ENCODE assay signal across 8 cellular contexts in genomic region chr3:39809995-39810595, GRCh38. TPM values are rescaled to one million over a fixed set of nuclear protein-coding genes. Genes with fewer than 3 reads are reported as not detected.
DNase-seq lines count a peak whose midpoint lies in the region; ATAC-seq lines count a peak whose summit lies in the region.

No MANE protein-coding gene starts in this region.

- H3K4me3 Mint-ChIP-seq in central memory CD8-positive, alpha-beta T cell: peak overlapping the region; percentile 42
- peak overlapping the region; percentile 83 for H3K4me3 Mint-ChIP-seq in memory B cell

- no peaks in the 10 kb centered on the region for H3K4me1 ChIP-seq in urinary bladder (ENCODE audit: insufficient read depth)

- DNase-seq in ELF-1 (ENCODE audit: low read depth, low spot score): peak; percentile 28
- no peak for DNase-seq in central memory CD8-positive, alpha-beta T cell (ENCODE audit: low spot score in 2 of 2)
- DNase-seq in memory B cell (ENCODE audit: low spot score in 2 of 2): no peak
- DNase-seq in NCI-H2171 (lab: John Stamatoyannopoulos, UW): no peak
- DNase-seq in central memory CD4-positive, alpha-beta T cell: no peak

- H3K36me3 ChIP-seq in urinary bladder (ENCODE audit: insufficient read depth): no peaks in the 10 kb centered on the region

- no peaks in the 10 kb centered on the region for H3K9me3 Mint-ChIP-seq in central memory CD8-positive, alpha-beta T cell
- H3K9me3 Mint-ChIP-seq in memory B cell: no peaks in the 10 kb centered on the region

- WGBS in urinary bladder: 1% methylated on average over 48 of the region's 48 CpGs

- ATAC-seq in HG03045 (IDR thresholded peaks at IDR 0.05; ENCODE audit: unreplicated experiment) (peak; percentile 17), memory B cell (ENCODE audit: low read depth) (no peak), HG03565 (IDR thresholded peaks at IDR 0.05; ENCODE audit: unreplicated experiment) (no peak)
- no peak for ATAC-seq in central memory CD8-positive, alpha-beta T cell (replicated peaks; ENCODE audit: extremely low read depth, poor library complexity, severe bottlenecking)

- no peak overlapping the region for H3K27ac Mint-ChIP-seq in central memory CD8-positive, alpha-beta T cell (ENCODE audit: low read depth)
- no peak overlapping the region for H3K27ac Mint-ChIP-seq in memory B cell

- H3K4me3 ChIP-seq in urinary bladder (ENCODE audit: low read depth, low read length): peak overlapping the region; percentile 51

- H3K27ac ChIP-seq in urinary bladder (ENCODE audit: low read depth): no peak overlapping the region

- peaks cover 89% of the 10 kb centered on the region for H3K27me3 Mint-ChIP-seq in central memory CD8-positive, alpha-beta T cell
- H3K27me3 Mint-ChIP-seq in memory B cell: peaks cover 34% of the 10 kb centered on the region

- H3K36me3 Mint-ChIP-seq in central memory CD8-positive, alpha-beta T cell (ENCODE audit: insufficient read depth): no peaks in the 10 kb centered on the region
- no peaks in the 10 kb centered on the region for H3K36me3 Mint-ChIP-seq in memory B cell

- peaks cover 18% of the 10 kb centered on the region for H3K4me1 Mint-ChIP-seq in central memory CD8-positive, alpha-beta T cell
- H3K4me1 Mint-ChIP-seq in memory B cell: peaks cover 21% of the 10 kb centered on the region

RNA-seq across cellular contexts. Expression of gene MYRIP, which starts 0.7 kb away (rescaled TPM):
- 2.9 TPM for total RNA-seq in urinary bladder
- 4.4 TPM for polyA plus RNA-seq in urinary bladder
